ENCODE assay signal across 9 cellular contexts in genomic region chr2:27191107-27191829, GRCh38. TPM values are rescaled to one million over a fixed set of nuclear protein-coding genes. Genes with fewer than 3 reads are reported as not detected.
DNase-seq lines count a peak whose midpoint lies in the region; ATAC-seq and TF ChIP-seq lines count a peak whose summit lies in the region.
"Had no signal": no experiment of that assay in that cellular context is flagged by ENCODE, and none has a peak within 500 bp of the region (broad histone marks: within the 10 kb centered on the region; RNA-seq: fewer than 3 reads in every experiment).

No MANE protein-coding gene starts in this region.

- ATAC-seq in GM18519 (IDR thresholded peaks at IDR 0.05; ENCODE audit: low FRiP score, unreplicated experiment): no peak

- no peaks in the 10 kb centered on the region for H3K9me3 Mint-ChIP-seq in type B pancreatic cell
- H3K9me3 Mint-ChIP-seq: dendritic cell treated with granulocyte-macrophage colony-stimulating factor and Interleukin-4, amounts not matched to agents 40 ng/mL and 50 ng/mL, for 4 days had no signal

- H3K4me3 Mint-ChIP-seq in type B pancreatic cell: no peak overlapping the region
- H3K4me3 Mint-ChIP-seq: dendritic cell treated with granulocyte-macrophage colony-stimulating factor and Interleukin-4, amounts not matched to agents 40 ng/mL and 50 ng/mL, for 4 days had no signal

- TF ChIP-seq CTCF in 22Rv1 (IDR thresholded peaks at IDR 0.05) (peak; percentile 25; the same call in 1 of the 2 replicates), GM06990 (IDR thresholded peaks at IDR 0.05; ENCODE audit: insufficient read depth, low read length, poor library complexity, severe bottlenecking) (peak; percentile 78), type B pancreatic cell (conservative IDR thresholded peaks at IDR 0.05) (peak; percentile 79)

- peaks cover 4% of the 10 kb centered on the region for H3K27me3 Mint-ChIP-seq in type B pancreatic cell

- no peaks in the 10 kb centered on the region for H3K4me1 Mint-ChIP-seq in type B pancreatic cell (ENCODE audit: unreplicated experiment)

- H3K4me3 ChIP-seq in GM06990 (replicated peaks; ENCODE audit: low read depth, low read length): no peak overlapping the region

- DNase-seq in GM06990 (ENCODE audit: extremely low read depth, insufficient read length): no peak
- DNase-seq in NCI-H1694 (lab: John Stamatoyannopoulos, UW): peak; percentile 70
- DNase-seq in T follicular helper cell (ENCODE audit: low read depth): peak; percentile 24
- DNase-seq in dermis microvascular lymphatic vessel endothelial cell (ENCODE audit: low read depth in 2 of 2): peak; percentile 68 to 78
- DNase-seq in medulla oblongata (ENCODE audit: extremely low spot score): peak; percentile 66
- DNase-seq in type B pancreatic cell (ENCODE audit: extremely low spot score, unreplicated experiment): no peak

- H3K27ac ChIP-seq in 22Rv1: no peak overlapping the region

- H3K36me3 Mint-ChIP-seq in type B pancreatic cell: no peaks in the 10 kb centered on the region

- no peaks in the 10 kb centered on the region for H3K36me3 ChIP-seq in GM06990 (ENCODE audit: control insufficient read depth, insufficient read depth, low read length)

- no peak overlapping the region for H3K27ac Mint-ChIP-seq in type B pancreatic cell
- H3K27ac Mint-ChIP-seq: dendritic cell treated with granulocyte-macrophage colony-stimulating factor and Interleukin-4, amounts not matched to agents 40 ng/mL and 50 ng/mL, for 4 days had no signal

- no peaks in the 10 kb centered on the region for H3K27me3 ChIP-seq in GM06990 (replicated peaks; ENCODE audit: control insufficient read depth, insufficient read depth, low read length)

RNA-seq across cellular contexts. Expression of gene ATRAID, which starts 20.6 kb away (rescaled TPM):
- total RNA-seq in dermis microvascular lymphatic vessel endothelial cell (103 and 105 TPM in 2 replicates), type B pancreatic cell (ENCODE audit: low replicate concordance) (97.4 and 103 TPM in 2 replicates)

RNA-seq across cellular contexts. Expression of gene SLC5A6, which starts 20.8 kb away (rescaled TPM):
- total RNA-seq in dermis microvascular lymphatic vessel endothelial cell (19.5 and 23.4 TPM in 2 replicates), type B pancreatic cell (ENCODE audit: low replicate concordance) (63.6 and 76.3 TPM in 2 replicates)

RNA-seq across cellular contexts. Expression of gene CAD, which starts 25.9 kb away (rescaled TPM):
- total RNA-seq in dermis microvascular lymphatic vessel endothelial cell (30.2 and 34.5 TPM in 2 replicates), type B pancreatic cell (ENCODE audit: low replicate concordance) (51.6 and 85.1 TPM in 2 replicates)

RNA-seq across cellular contexts. Expression of gene TCF23, which starts 42.5 kb away (rescaled TPM):
- total RNA-seq in dermis microvascular lymphatic vessel endothelial cell: not detected in 2 replicates
- not detected in 2 replicates for total RNA-seq in type B pancreatic cell (ENCODE audit: low replicate concordance)

RNA-seq across cellular contexts. Expression of gene PRR30, which starts 52.1 kb away (rescaled TPM):
- total RNA-seq in dermis microvascular lymphatic vessel endothelial cell: not detected in 2 replicates
- total RNA-seq in type B pancreatic cell (ENCODE audit: low replicate concordance): not detected in 2 replicates

Comparison
In these comparisons a context has a peak if more than half of its experiments do, and no peak if none do; other contexts are left out.
1. CTCF ChIP-seq: peak in every context shown above with its lines; median percentile 79 in type B pancreatic cell; 78 in GM06990; 25 in 22Rv1.
2. DNase-seq: peak in NCI-H1694 (single experiment), T follicular helper cell (single experiment), dermis microvascular lymphatic vessel endothelial cell (2 of 2) and medulla oblongata (single experiment); none in GM06990 (single experiment) and type B pancreatic cell (single experiment).